Comparison of ENCODE assay signal across 9 cellular contexts in genomic region chr13:108342369-108343289, GRCh38.
DNase-seq lines count a peak whose midpoint lies in the region; ATAC-seq and TF ChIP-seq lines count a peak whose summit lies in the region.
"Had no signal": no experiment of that assay in that cellular context is flagged by ENCODE, and none has a peak within 500 bp of the region (broad histone marks: within the 10 kb centered on the region; RNA-seq: fewer than 3 reads in every experiment).

No MANE protein-coding gene starts in this region.

- POLR2A ChIA-PET in activated CD8-positive, alpha-beta T cell treated with anti-CD3 and anti-CD28 coated beads for 36 hours (lab: Charles Lee): interaction anchor here (1.1 kb wide), 1 partner anchor 14 kb away, joined by 3 read pairs; no protein-coding TSS in a partner anchor
- POLR2A ChIA-PET in activated CD8-positive, alpha-beta T cell treated with anti-CD3 and anti-CD28 coated beads, Interleukin-2, amount 10 ng/mL, durations not matched to agents 7 days and 5 days (lab: Charles Lee): no interaction called here

- H3K36me3 ChIP-seq in GM23338 (ENCODE audit: insufficient read depth) (no peaks in the 10 kb centered on the region), adrenal gland (replicated peaks in 1 of 2) (no peaks in the 10 kb centered on the region), vagina (no peaks in the 10 kb centered on the region)

- no peak for DNase-seq in activated CD8-positive, alpha-beta T cell treated with anti-CD3 and anti-CD28 coated beads for 36 hours
- DNase-seq in activated CD8-positive, alpha-beta T cell treated with anti-CD3 and anti-CD28 coated beads, Interleukin-2, amount 10 ng/mL, durations not matched to agents 7 days and 5 days: no peak
- DNase-seq in GM23338 (ENCODE audit: low spot score) (peak; percentile 65), NCI-H1694 treated with DMSO at 0.1 percent for 48 hours (lab: John Stamatoyannopoulos, UW) (peak; percentile 63), adrenal gland (no peak), iPS-NIHi7 (ENCODE audit: extremely low spot score) (peak; percentile 32), vagina (ENCODE audit: extremely low spot score in 2 of 2) (no peak)
- DNase-seq: stimulated activated naive B cell treated with anti-CD40 and anti-IgM and Interleukin-4, amounts not matched to agents 10 μg/mL and 1 μg/mL and 100 μg/mL, for 72 hours had no signal

- intact Hi-C loops in activated CD8-positive, alpha-beta T cell treated with anti-CD3 and anti-CD28 coated beads for 36 hours (cut with micrococcal nuclease): no loop called here
- intact Hi-C loops in adrenal gland (cut with DNase I) (no loop called here), vagina (cut with DNase I) (no loop called here)

- no peak overlapping the region for H3K4me3 Mint-ChIP-seq in activated CD8-positive, alpha-beta T cell treated with anti-CD3 and anti-CD28 coated beads for 36 hours
- no peak overlapping the region for H3K4me3 Mint-ChIP-seq in activated CD8-positive, alpha-beta T cell treated with anti-CD3 and anti-CD28 coated beads, Interleukin-2, amount 10 ng/mL, durations not matched to agents 7 days and 5 days
- H3K4me3 Mint-ChIP-seq in GM23338: no peak overlapping the region
- H3K4me3 Mint-ChIP-seq: stimulated activated naive B cell treated with anti-CD40 and anti-IgM and Interleukin-4, amounts not matched to agents 10 μg/mL and 1 μg/mL and 100 μg/mL, for 72 hours had no signal

- no peaks in the 10 kb centered on the region for H3K9me3 Mint-ChIP-seq in activated CD8-positive, alpha-beta T cell treated with anti-CD3 and anti-CD28 coated beads for 36 hours
- no peaks in the 10 kb centered on the region for H3K9me3 Mint-ChIP-seq in activated CD8-positive, alpha-beta T cell treated with anti-CD3 and anti-CD28 coated beads, Interleukin-2, amount 10 ng/mL, durations not matched to agents 7 days and 5 days (ENCODE audit: insufficient read depth)
- H3K9me3 Mint-ChIP-seq in GM23338: no peaks in the 10 kb centered on the region
- H3K9me3 Mint-ChIP-seq: stimulated activated naive B cell treated with anti-CD40 and anti-IgM and Interleukin-4, amounts not matched to agents 10 μg/mL and 1 μg/mL and 100 μg/mL, for 72 hours had no signal

- no peak overlapping the region for H3K4me2 ChIP-seq in GM23338

- no peaks in the 10 kb centered on the region for H3K9me2 ChIP-seq in GM23338 (ENCODE audit: insufficient read depth)

- no peak overlapping the region for H3K4me3 ChIP-seq in GM23338
- peak overlapping the region in 1 of 4 donors; percentile 7 for H3K4me3 ChIP-seq in adrenal gland
- no peak overlapping the region for H3K4me3 ChIP-seq in vagina

- H3K9me3 ChIP-seq in adrenal gland (replicated peaks in 1 of 3): no peaks in the 10 kb centered on the region
- H3K9me3 ChIP-seq in vagina: no peaks in the 10 kb centered on the region

- ATAC-seq in activated CD8-positive, alpha-beta T cell treated with anti-CD3 and anti-CD28 coated beads for 36 hours: no peak
- no peak for ATAC-seq in activated CD8-positive, alpha-beta T cell treated with anti-CD3 and anti-CD28 coated beads, Interleukin-2, amount 10 ng/mL, durations not matched to agents 7 days and 5 days
- ATAC-seq in GM23338 (peak; percentile 60), GM21737 (IDR thresholded peaks at IDR 0.05; ENCODE audit: unreplicated experiment) (no peak)

- CTCF ChIA-PET in activated CD8-positive, alpha-beta T cell treated with anti-CD3 and anti-CD28 coated beads for 36 hours (lab: Charles Lee): interaction anchor here (0.9 kb wide), 1 partner anchor 8 kb away, joined by 3 read pairs; no protein-coding TSS in a partner anchor
- CTCF ChIA-PET in activated CD8-positive, alpha-beta T cell treated with anti-CD3 and anti-CD28 coated beads, Interleukin-2, amount 10 ng/mL, durations not matched to agents 7 days and 5 days (lab: Charles Lee): interaction anchor here (1.3 to 1.5 kb wide), 2 partner anchors 11 to 552 kb away, joined by 5 to 6 read pairs; no protein-coding TSS in a partner anchor

- no peaks in the 10 kb centered on the region for H3F3A ChIP-seq in GM23338 (replicated peaks; ENCODE audit: low read depth)

- no peaks in the 10 kb centered on the region for H3K27me3 Mint-ChIP-seq in activated CD8-positive, alpha-beta T cell treated with anti-CD3 and anti-CD28 coated beads for 36 hours
- H3K27me3 Mint-ChIP-seq in activated CD8-positive, alpha-beta T cell treated with anti-CD3 and anti-CD28 coated beads, Interleukin-2, amount 10 ng/mL, durations not matched to agents 7 days and 5 days (ENCODE audit: low read depth): peaks cover 3% of the 10 kb centered on the region
- H3K27me3 Mint-ChIP-seq in GM23338 (ENCODE audit: insufficient read depth, low read depth, poor library complexity): peaks cover 1% of the 10 kb centered on the region

- no peaks in the 10 kb centered on the region for H3K36me3 Mint-ChIP-seq in activated CD8-positive, alpha-beta T cell treated with anti-CD3 and anti-CD28 coated beads for 36 hours (ENCODE audit: low read depth)
- no peaks in the 10 kb centered on the region for H3K36me3 Mint-ChIP-seq in activated CD8-positive, alpha-beta T cell treated with anti-CD3 and anti-CD28 coated beads, Interleukin-2, amount 10 ng/mL, durations not matched to agents 7 days and 5 days (ENCODE audit: low read depth)
- no peaks in the 10 kb centered on the region for H3K36me3 Mint-ChIP-seq in GM23338 (ENCODE audit: low read depth)
- H3K36me3 Mint-ChIP-seq: stimulated activated naive B cell treated with anti-CD40 and anti-IgM and Interleukin-4, amounts not matched to agents 10 μg/mL and 1 μg/mL and 100 μg/mL, for 72 hours had no signal

- no peaks in the 10 kb centered on the region for H4K20me1 ChIP-seq in GM23338 (replicated peaks; ENCODE audit: insufficient read depth)

- H3K27ac Mint-ChIP-seq in activated CD8-positive, alpha-beta T cell treated with anti-CD3 and anti-CD28 coated beads for 36 hours: no peak overlapping the region
- H3K27ac Mint-ChIP-seq in activated CD8-positive, alpha-beta T cell treated with anti-CD3 and anti-CD28 coated beads, Interleukin-2, amount 10 ng/mL, durations not matched to agents 7 days and 5 days: no peak overlapping the region
- no peak overlapping the region for H3K27ac Mint-ChIP-seq in GM23338
- H3K27ac Mint-ChIP-seq: stimulated activated naive B cell treated with anti-CD40 and anti-IgM and Interleukin-4, amounts not matched to agents 10 μg/mL and 1 μg/mL and 100 μg/mL, for 72 hours had no signal

- H3K4me1 ChIP-seq in GM23338 (ENCODE audit: insufficient read depth) (no peaks in the 10 kb centered on the region), adrenal gland (replicated peaks in 1 of 2) (no peaks in the 10 kb centered on the region), vagina (no peaks in the 10 kb centered on the region)

- TF ChIP-seq POLR2A in adrenal gland (IDR thresholded peaks at IDR 0.05): no peak
- TF ChIP-seq POLR2A in vagina (IDR thresholded peaks at IDR 0.05): no peak

- no peaks in the 10 kb centered on the region for H3K79me2 ChIP-seq in GM23338 (replicated peaks; ENCODE audit: insufficient read depth)

- peak; percentile 41 for TF ChIP-seq CTCF in activated CD8-positive, alpha-beta T cell treated with anti-CD3 and anti-CD28 coated beads for 36 hours (IDR thresholded peaks at IDR 0.05)
- TF ChIP-seq CTCF in GM23338 (conservative IDR thresholded peaks at IDR 0.05; ENCODE audit: low read depth in 2 of 2): peak; percentile 72 to 80
- peak in 5 of 6 experiments; percentile 25 to 65 (median 39) for TF ChIP-seq CTCF in adrenal gland (IDR thresholded peaks at IDR 0.05)
- TF ChIP-seq CTCF in vagina (IDR thresholded peaks at IDR 0.05): peak in 1 of 3 experiments; percentile 34

- WGBS in adrenal gland, 4 donors: 39 to 45% (median 40%) methylated on average over 7 of the region's 7 CpGs

- H3K4me1 Mint-ChIP-seq in activated CD8-positive, alpha-beta T cell treated with anti-CD3 and anti-CD28 coated beads for 36 hours (ENCODE audit: low read depth): peaks cover 8% of the 10 kb centered on the region
- peaks cover 6% of the 10 kb centered on the region for H3K4me1 Mint-ChIP-seq in activated CD8-positive, alpha-beta T cell treated with anti-CD3 and anti-CD28 coated beads, Interleukin-2, amount 10 ng/mL, durations not matched to agents 7 days and 5 days (ENCODE audit: low read depth)
- peaks cover 3% of the 10 kb centered on the region; the same call in 2 of the 3 replicates for H3K4me1 Mint-ChIP-seq in GM23338
- H3K4me1 Mint-ChIP-seq: stimulated activated naive B cell treated with anti-CD40 and anti-IgM and Interleukin-4, amounts not matched to agents 10 μg/mL and 1 μg/mL and 100 μg/mL, for 72 hours had no signal

- H3K27ac ChIP-seq in GM23338 (ENCODE audit: low read depth): no peak overlapping the region
- H3K27ac ChIP-seq in adrenal gland: no peak overlapping the region
- H3K27ac ChIP-seq in vagina: no peak overlapping the region

- H2AFZ ChIP-seq in GM23338: no peak overlapping the region

- H3K27me3 ChIP-seq in GM23338 (ENCODE audit: insufficient read depth) (no peaks in the 10 kb centered on the region), adrenal gland (no peaks in the 10 kb centered on the region), vagina (no peaks in the 10 kb centered on the region)

TF ChIP-seq in GM23338, 12 proteins besides CTCF, POLR2A, EP300 and RAD21 (continues in another document):
- TF ChIP-seq STAT1 (IDR thresholded peaks at IDR 0.05; ENCODE audit: unreplicated experiment) (no peak), CREB1 (CRISPR knock-in tag; IDR thresholded peaks at IDR 0.05; ENCODE audit: low read depth) (no peak)

Comparison
In these comparisons a context has a peak if more than half of its experiments do, and no peak if none do; other contexts are left out.
1. DNase-seq: peak in GM23338 (single experiment), NCI-H1694 treated with DMSO at 0.1 percent for 48 hours (single experiment) and iPS-NIHi7 (single experiment); none in activated CD8-positive, alpha-beta T cell treated with anti-CD3 and anti-CD28 coated beads for 36 hours (single experiment), activated CD8-positive, alpha-beta T cell treated with anti-CD3 and anti-CD28 coated beads, Interleukin-2, amount 10 ng/mL, durations not matched to agents 7 days and 5 days (single experiment), adrenal gland (0 of 7) and vagina (0 of 2).